ENCODE assay signal across 10 cellular contexts in genomic region chr6:33808781-33809180, GRCh38.
DNase-seq lines count a peak whose midpoint lies in the region; ATAC-seq lines count a peak whose summit lies in the region.
"Had no signal": no experiment of that assay in that cellular context is flagged by ENCODE, and none has a peak within 500 bp of the region (broad histone marks: within the 10 kb centered on the region; RNA-seq: fewer than 3 reads in every experiment).

No MANE protein-coding gene starts in this region.

- H3K4me3 ChIP-seq in HUES6 (ENCODE audit: low read depth, low read length): no peak overlapping the region

- H3K4me1 ChIP-seq in HUES6 (ENCODE audit: control insufficient read depth, insufficient read depth, low read length): peaks cover 56% of the 10 kb centered on the region

- DNase-seq in NCI-H748 (lab: John Stamatoyannopoulos, UW; ENCODE audit: unreplicated experiment) (peak; percentile 37), NCI-H748 treated with DMSO at 0.1 percent for 48 hours (lab: John Stamatoyannopoulos, UW) (no peak), NCI-H345 treated with DMSO at 0.1 percent for 48 hours (lab: John Stamatoyannopoulos, UW; ENCODE audit: unreplicated experiment) (peak; percentile 90), amygdala (lab: John Stamatoyannopoulos, UW) (no peak)
- no peak for DNase-seq in stimulated activated CD4-positive, alpha-beta T cell treated with anti-CD3 and anti-CD28 coated beads, Interleukin-2, amount 100 ng/mL, for 48 hours
- DNase-seq: CD4-positive, alpha-beta memory T cell; NCI-H2227 treated with DMSO at 0.1 percent for 48 hours; PC-3 had no signal

- peak overlapping the region; percentile 17; the same call in 1 of the 2 replicates for H3K27ac ChIP-seq in HUES6 (ENCODE audit: low read depth, low read length)

- H3K9ac ChIP-seq in HUES6 (ENCODE audit: low read length): no peak overlapping the region

- H3K36me3 ChIP-seq in HUES6 (ENCODE audit: control insufficient read depth, insufficient read depth, low read length): no peaks in the 10 kb centered on the region

- no peaks in the 10 kb centered on the region for H3K9me3 ChIP-seq in HUES6 (ENCODE audit: control insufficient read depth, insufficient read depth, low read depth, low read length)

- peaks cover 3% of the 10 kb centered on the region; the same call in 1 of the 2 replicates for H3K27me3 ChIP-seq in HUES6 (ENCODE audit: control insufficient read depth, insufficient read depth, low read length)

- ATAC-seq in GM18858 (IDR thresholded peaks at IDR 0.05; ENCODE audit: unreplicated experiment): no peak
- ATAC-seq: PC-3 had no signal

Comparison
In these comparisons a context has a peak if more than half of its experiments do, and no peak if none do; other contexts are left out.
1. DNase-seq: peak in NCI-H748 (single experiment) and NCI-H345 treated with DMSO at 0.1 percent for 48 hours (single experiment); none in NCI-H748 treated with DMSO at 0.1 percent for 48 hours (single experiment), stimulated activated CD4-positive, alpha-beta T cell treated with anti-CD3 and anti-CD28 coated beads, Interleukin-2, amount 100 ng/mL, for 48 hours (0 of 2) and amygdala (0 of 56).